Comparison of ENCODE assay signal across 1 cellular context in genomic region chr17:1044387-1045009, GRCh38.
TF ChIP-seq lines count a peak whose summit lies in the region.

No MANE protein-coding gene starts in this region.

TF ChIP-seq in K562, 482 proteins besides CTCF, POLR2A, EP300 and RAD21:
- peak; percentile 58 for TF ChIP-seq ZNF121 (CRISPR knock-in tag; conservative IDR thresholded peaks at IDR 0.05)
